ENCODE assay signal across 3 cellular contexts in genomic region chrX:4706961-4707360, GRCh38.
"Had no signal": no experiment of that assay in that cellular context is flagged by ENCODE, and none has a peak within 500 bp of the region (broad histone marks: within the 10 kb centered on the region; RNA-seq: fewer than 3 reads in every experiment).

No MANE protein-coding gene starts in this region.

- H3K4me3 ChIP-seq: GM12878 had no signal

- ATAC-seq: GM12878 had no signal

- DNase-seq: GDM1, GF-D8 had no signal
